Comparison of ENCODE assay signal across 10 cellular contexts in genomic region chr10:22805304-22805703, GRCh38.
DNase-seq lines count a peak whose midpoint lies in the region; ATAC-seq and FAIRE-seq lines count a peak whose summit lies in the region.
"Had no signal": no experiment of that assay in that cellular context is flagged by ENCODE, and none has a peak within 500 bp of the region (broad histone marks: within the 10 kb centered on the region; RNA-seq: fewer than 3 reads in every experiment).

No MANE protein-coding gene starts in this region.

- H3K27ac Mint-ChIP-seq in activated CD8-positive, alpha-beta memory T cell treated with anti-CD3 and anti-CD28 coated beads, Interleukin-2, amount 10 ng/mL, durations not matched to agents 7 days and 5 days, result no peak overlapping the region

- no peaks in the 10 kb centered on the region for H3K27me3 ChIP-seq in small intestine (ENCODE audit: control insufficient read depth in 2 of 2, insufficient read depth in 2 of 2, low read length in 2 of 2)

- WGBS in small intestine, 3 donors, result 22 to 46% (median 32%) methylated on average over 4 of the region's 4 CpGs

- H3K4me3 Mint-ChIP-seq in activated CD8-positive, alpha-beta memory T cell treated with anti-CD3 and anti-CD28 coated beads, Interleukin-2, amount 10 ng/mL, durations not matched to agents 7 days and 5 days, result no peak overlapping the region

- no peaks in the 10 kb centered on the region for H3K9me3 Mint-ChIP-seq in activated CD8-positive, alpha-beta memory T cell treated with anti-CD3 and anti-CD28 coated beads, Interleukin-2, amount 10 ng/mL, durations not matched to agents 7 days and 5 days (ENCODE audit: low read depth)

- FAIRE-seq in small intestine (lab: Jason Lieb, UNC), result no peak
- FAIRE-seq: GM19239 had no signal

- H3K4me3 ChIP-seq in small intestine (ENCODE audit: low read depth in 1 of 2, low read length in 2 of 2), result no peak overlapping the region

- no peaks in the 10 kb centered on the region for H3K4me1 Mint-ChIP-seq in activated CD8-positive, alpha-beta memory T cell treated with anti-CD3 and anti-CD28 coated beads, Interleukin-2, amount 10 ng/mL, durations not matched to agents 7 days and 5 days

- H3K36me3 ChIP-seq in small intestine (ENCODE audit: control insufficient read depth in 2 of 2, insufficient read depth in 2 of 2, low read length in 2 of 2), result no peaks in the 10 kb centered on the region

- DNase-seq in HUDEP-2 (lab: John Stamatoyannopoulos, UW; ENCODE audit: unreplicated experiment in 76 of 76), result peak in 73 of 76 experiments; percentile 6 to 87 (median 68)
- DNase-seq in NCI-H510A treated with DMSO at 0.1 percent for 48 hours (lab: John Stamatoyannopoulos, UW), result peak; percentile 54
- peak; percentile 77 for DNase-seq in fibroblast of gingiva (ENCODE audit: low read depth)
- peak; percentile 42 for DNase-seq in small intestine
- no peak for DNase-seq in activated CD8-positive, alpha-beta memory T cell treated with anti-CD3 and anti-CD28 coated beads, Interleukin-2, amount 10 ng/mL, durations not matched to agents 7 days and 5 days
- no peak for DNase-seq in SKM-1 treated with dmso at 0.1 percent for 144 hours (lab: John Stamatoyannopoulos, UW; ENCODE audit: unreplicated experiment)
- DNase-seq: activated effector memory CD4-positive, alpha-beta T cell treated with anti-CD3 and anti-CD28 coated beads, Interleukin-2, amount 50 U/mL, for 16 hours; islet precursor cell had no signal

- no peaks in the 10 kb centered on the region for H3K4me1 ChIP-seq in small intestine (ENCODE audit: control insufficient read depth in 2 of 2, insufficient read depth in 1 of 2, low read depth in 1 of 2, low read length in 1 of 2)

- no peaks in the 10 kb centered on the region for H3K9me3 ChIP-seq in small intestine (ENCODE audit: control insufficient read depth, low read depth)

- no peak for ATAC-seq in activated CD8-positive, alpha-beta memory T cell treated with anti-CD3 and anti-CD28 coated beads, Interleukin-2, amount 10 ng/mL, durations not matched to agents 7 days and 5 days
- ATAC-seq in HG03196 (IDR thresholded peaks at IDR 0.05; ENCODE audit: unreplicated experiment), result no peak

- CTCF ChIA-PET in activated CD8-positive, alpha-beta memory T cell treated with anti-CD3 and anti-CD28 coated beads, Interleukin-2, amount 10 ng/mL, durations not matched to agents 7 days and 5 days (lab: Charles Lee), result interaction anchor here (0.5 kb wide), 1 partner anchor 41 kb away, joined by 3 read pairs; no protein-coding TSS in a partner anchor

- no peaks in the 10 kb centered on the region for H3K36me3 Mint-ChIP-seq in activated CD8-positive, alpha-beta memory T cell treated with anti-CD3 and anti-CD28 coated beads, Interleukin-2, amount 10 ng/mL, durations not matched to agents 7 days and 5 days

- H3K27me3 Mint-ChIP-seq in activated CD8-positive, alpha-beta memory T cell treated with anti-CD3 and anti-CD28 coated beads, Interleukin-2, amount 10 ng/mL, durations not matched to agents 7 days and 5 days, result peaks cover 8% of the 10 kb centered on the region

- no peak overlapping the region for H3K27ac ChIP-seq in small intestine (ENCODE audit: low read depth in 1 of 2, low read length in 1 of 2)

Comparison
In these comparisons a context has a peak if more than half of its experiments do, and no peak if none do; other contexts are left out.
1. DNase-seq: peak in HUDEP-2 (73 of 76), NCI-H510A treated with DMSO at 0.1 percent for 48 hours (single experiment), fibroblast of gingiva (single experiment) and small intestine (single experiment); none in activated CD8-positive, alpha-beta memory T cell treated with anti-CD3 and anti-CD28 coated beads, Interleukin-2, amount 10 ng/mL, durations not matched to agents 7 days and 5 days (single experiment) and SKM-1 treated with dmso at 0.1 percent for 144 hours (single experiment).